ENCODE assay signal across 23 cellular contexts in the genomic region with DNA sequence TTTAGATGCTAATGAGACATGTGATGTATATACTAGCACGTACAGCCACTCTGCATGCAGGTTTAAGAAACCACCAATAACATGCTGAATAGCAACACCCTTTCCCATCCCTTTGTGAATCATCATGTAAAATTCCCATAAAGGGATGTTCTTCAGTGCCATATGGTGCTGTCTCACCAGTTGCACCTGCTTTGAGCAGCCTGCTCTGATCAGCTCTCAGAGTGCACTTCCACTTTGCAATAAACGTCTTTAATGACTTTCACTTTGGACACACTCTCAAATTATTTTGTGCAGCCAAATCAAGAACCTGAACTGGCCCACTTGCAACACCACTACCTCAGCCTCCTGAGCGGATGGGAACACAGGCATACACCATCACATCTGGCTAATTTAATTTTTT.
"Had no signal": no experiment of that assay in that cellular context is flagged by ENCODE, and none has a peak within 500 bp of the region (broad histone marks: within the 10 kb centered on the region; RNA-seq: fewer than 3 reads in every experiment).

No MANE protein-coding gene starts in this region.

- DNase-seq: activated CD4-positive, alpha-beta memory T cell treated with anti-CD3 and anti-CD28 coated beads, Interleukin-2, amount 10 ng/mL, durations not matched to agents 7 days and 5 days; activated CD4-positive, alpha-beta T cell treated with anti-CD3 and anti-CD28 coated beads, Interleukin-2, amount 10 ng/mL, durations not matched to agents 24 days and 14 days; activated effector memory CD4-positive, alpha-beta T cell treated with Interleukin-2 at 50 U/mL for 16 hours; activated naive CD4-positive, alpha-beta T cell treated with anti-CD3 and anti-CD28 coated beads for 36 hours; activated naive CD8-positive, alpha-beta T cell treated with anti-CD3 and anti-CD28 coated beads, Interleukin-2, amount 10 ng/mL, durations not matched to agents 7 days and 5 days; activated T-cell treated with anti-CD3 and anti-CD28 coated beads, Interleukin-2, amount 50 U/mL, for 72 hours; amniotic stem cell; effector CD4-positive, alpha-beta T cell; foreskin fibroblast; immature natural killer cell; lower lobe of right lung; naive thymus-derived CD8-positive, alpha-beta T cell; posterior cingulate gyrus; right lobe of liver; stimulated activated CD4-positive, alpha-beta T cell treated with anti-CD3 and anti-CD28 coated beads, Interleukin-1b, Interleukin-23, amount 100 ng/mL, for 48 hours; tibial artery had no signal

- H3K27me3 ChIP-seq: cardiac muscle cell, hepatocyte, neural progenitor cell, right lobe of liver, tibial artery had no signal

- H3K4me2 ChIP-seq: hepatocyte, neural progenitor cell had no signal

- H3K36me3 ChIP-seq: cardiac muscle cell, lower lobe of right lung, neural progenitor cell, right lobe of liver, tibial artery had no signal

- H3K9ac ChIP-seq: neural progenitor cell had no signal

- H3K4me3 ChIP-seq: cardiac muscle cell, hepatocyte, lower lobe of right lung, neural progenitor cell, right lobe of liver, skin epidermis, tibial artery had no signal

- H3K27ac ChIP-seq: cardiac muscle cell, hepatocyte, lower lobe of right lung, neural progenitor cell, right lobe of liver, skin epidermis, tibial artery, VCaP had no signal

- ATAC-seq: activated CD4-positive, CD25-positive, alpha-beta regulatory T cell treated with anti-CD3 and anti-CD28 coated beads, Interleukin-2, amount 50 U/mL, for 24 hours; activated T-cell treated with anti-CD3 and anti-CD28 coated beads, Interleukin-2, amount 50 U/mL, for 72 hours; left lobe of liver; lower lobe of right lung; naive thymus-derived CD8-positive, alpha-beta T cell; right lobe of liver had no signal

- H3K4me1 ChIP-seq: lower lobe of right lung, right lobe of liver, tibial artery had no signal

- H3K79me2 ChIP-seq: hepatocyte had no signal
